ENCODE assay signal across 15 cellular contexts in genomic region chr20:46977909-46978588, GRCh38.
"Had no signal": no experiment of that assay in that cellular context is flagged by ENCODE, and none has a peak within 500 bp of the region (broad histone marks: within the 10 kb centered on the region; RNA-seq: fewer than 3 reads in every experiment).

No MANE protein-coding gene starts in this region.

- H3K27ac Mint-ChIP-seq: activated naive CD4-positive, alpha-beta T cell treated with anti-CD3 and anti-CD28 coated beads, Interleukin-2, amount 50 U/mL, for 24 hours; natural killer cell treated with Interleukin-12 subunit alpha and Interleukin-12 subunit beta and Interleukin-15 and Interleukin-18, amount 100 ng/mL, for 72 hours; T-cell had no signal

- H3K4me3 Mint-ChIP-seq: activated naive CD4-positive, alpha-beta T cell treated with anti-CD3 and anti-CD28 coated beads, Interleukin-2, amount 50 U/mL, for 24 hours; natural killer cell treated with Interleukin-12 subunit alpha and Interleukin-12 subunit beta and Interleukin-15 and Interleukin-18, amount 100 ng/mL, for 72 hours; stimulated activated naive CD8-positive, alpha-beta T cell treated with anti-CD3 and anti-CD28 coated beads, Interleukin-15, amount 100 ng/mL, for 72 hours; T-cell had no signal

- H3K4me1 Mint-ChIP-seq: activated naive CD4-positive, alpha-beta T cell treated with anti-CD3 and anti-CD28 coated beads, Interleukin-2, amount 50 U/mL, for 24 hours had no signal

- H3K27ac ChIP-seq: adrenal gland, psoas muscle, right lobe of liver, upper lobe of left lung had no signal

- H3K36me3 Mint-ChIP-seq: activated naive CD4-positive, alpha-beta T cell treated with anti-CD3 and anti-CD28 coated beads, Interleukin-2, amount 50 U/mL, for 24 hours; T-cell had no signal

- DNase-seq: activated CD4-positive, alpha-beta T cell treated with anti-CD3 and anti-CD28 coated beads for 48 hours; adrenal gland; caudate nucleus; foreskin fibroblast; hypothalamus; left ventricle myocardium superior; mesenchymal stem cell; psoas muscle; right lobe of liver; SK-N-SH; stimulated activated naive CD8-positive, alpha-beta T cell treated with anti-CD3 and anti-CD28 coated beads, Interleukin-15, amount 100 ng/mL, for 72 hours; T-cell had no signal
